ENCODE assay signal across 7 cellular contexts in genomic region chr7:142636107-142636506, GRCh38.
DNase-seq lines count a peak whose midpoint lies in the region; ATAC-seq lines count a peak whose summit lies in the region.
"Not testable (repeated sequence)": the region's sequence is repeated elsewhere in the genome, so short reads cannot be mapped to it uniquely, and the experiment has no call there.

No MANE protein-coding gene starts in this region.

- not testable (repeated sequence) for ATAC-seq in activated CD4-positive, alpha-beta T cell treated with anti-CD3 and anti-CD28 coated beads for 36 hours; activated naive CD8-positive, alpha-beta T cell treated with anti-CD3 and anti-CD28 coated beads, Interleukin-2, amount 50 U/mL, for 24 hours

- peak overlapping the region in 2 of 8 donors; percentile 25 to 32 for H3K4me3 Mint-ChIP-seq in CD4-positive, alpha-beta memory T cell
- H3K4me3 Mint-ChIP-seq in activated CD4-positive, alpha-beta T cell treated with anti-CD3 and anti-CD28 coated beads for 36 hours, result peak overlapping the region; percentile 40
- H3K4me3 Mint-ChIP-seq in activated CD4-positive, alpha-beta memory T cell treated with anti-CD3 and anti-CD28 coated beads, Interleukin-2, amount 10 ng/mL, durations not matched to agents 7 days and 5 days, result not testable (repeated sequence)
- peak overlapping the region; percentile 39 for H3K4me3 Mint-ChIP-seq in activated T-helper 1 cell treated with anti-CD3 and anti-CD28 coated beads, Interleukin-12 subunit alpha, Interleukin-12 subunit beta, Interleukin-2, Interleukin-4 antibody, amounts not matched to agents 30 ng/mL and 10 ng/mL and 1 ng/mL, durations not matched to agents 14 hours and 24 hours and 36 hours
- peak overlapping the region; percentile 26 for H3K4me3 Mint-ChIP-seq in activated naive CD4-positive, alpha-beta T cell treated with anti-CD3 and anti-CD28 coated beads, Interleukin-2, amount 10 ng/mL, durations not matched to agents 7 days and 5 days
- H3K4me3 Mint-ChIP-seq in activated naive CD8-positive, alpha-beta T cell treated with anti-CD3 and anti-CD28 coated beads, Interleukin-2, amount 50 U/mL, for 24 hours, result peak overlapping the region; percentile 88
- peak overlapping the region; percentile 41 for H3K4me3 Mint-ChIP-seq in stimulated activated naive CD8-positive, alpha-beta T cell treated with anti-CD3 and anti-CD28 coated beads, Interleukin-15, Interleukin-2, amounts not matched to agents 100 ng/mL and 50 ng/mL, for 24 hours

- H3K9me3 ChIP-seq in CD4-positive, alpha-beta memory T cell (ENCODE audit: control insufficient read depth in 1 of 2, low read length in 2 of 2), result not testable (repeated sequence)

- intact Hi-C loops in CD4-positive, alpha-beta memory T cell (cut with micrococcal nuclease), result loop anchor here (10.0 kb wide), 1 partner anchor 79 kb away; no protein-coding TSS in a partner anchor
- intact Hi-C loops in activated CD4-positive, alpha-beta T cell treated with anti-CD3 and anti-CD28 coated beads for 36 hours (cut with DNase I, micrococcal nuclease), result loop anchor here in 1 of 2 experiments (2.0 to 10.0 kb wide), 3 partner anchors 75 to 579 kb away; no protein-coding TSS in a partner anchor
- intact Hi-C loops in activated T-helper 1 cell treated with anti-CD3 and anti-CD28 coated beads, Interleukin-12 subunit alpha, Interleukin-12 subunit beta, Interleukin-2, Interleukin-4 antibody, amounts not matched to agents 30 ng/mL and 10 ng/mL and 1 ng/mL, durations not matched to agents 14 hours and 24 hours and 36 hours (cut with micrococcal nuclease), result loop anchor here (1.0 to 10.0 kb wide), 4 partner anchors 77 to 579 kb away; no protein-coding TSS in a partner anchor

- H3K36me3 ChIP-seq in CD4-positive, alpha-beta memory T cell (ENCODE audit: insufficient read depth, low read length), result not testable (repeated sequence)

- CTCF ChIA-PET in CD4-positive, alpha-beta memory T cell (lab: Charles Lee; ENCODE audit: partially characterized antibody), result interaction anchor here (1.1 to 9.6 kb wide), 4 partner anchors 10 to 579 kb away, joined by 3 to 84 read pairs (median 20); no protein-coding TSS in a partner anchor
- CTCF ChIA-PET in activated CD4-positive, alpha-beta T cell treated with anti-CD3 and anti-CD28 coated beads for 36 hours (lab: Charles Lee), result interaction anchor here (1.0 to 2.4 kb wide), 7 partner anchors 10 to 182 kb away, joined by 3 to 19 read pairs (median 8); no protein-coding TSS in a partner anchor
- CTCF ChIA-PET in activated CD4-positive, alpha-beta memory T cell treated with anti-CD3 and anti-CD28 coated beads, Interleukin-2, amount 10 ng/mL, durations not matched to agents 7 days and 5 days (lab: Charles Lee), result interaction anchor here (1.1 to 2.5 kb wide), 7 partner anchors 77 to 218 kb away, joined by 3 to 26 read pairs (median 5); partner anchors contain the start of gene EPHB6
- CTCF ChIA-PET in activated naive CD4-positive, alpha-beta T cell treated with anti-CD3 and anti-CD28 coated beads, Interleukin-2, amount 10 ng/mL, durations not matched to agents 7 days and 5 days (lab: Charles Lee), result interaction anchor here (1.4 to 2.7 kb wide), 3 partner anchors 147 to 200 kb away, joined by 4 to 30 read pairs (median 6); no protein-coding TSS in a partner anchor

- H3K27ac Mint-ChIP-seq in CD4-positive, alpha-beta memory T cell, result peak overlapping the region in 5 of 7 donors; percentile 35 to 95 (median 52)
- H3K27ac Mint-ChIP-seq in activated CD4-positive, alpha-beta T cell treated with anti-CD3 and anti-CD28 coated beads for 36 hours, result peak overlapping the region; percentile 55
- H3K27ac Mint-ChIP-seq in activated CD4-positive, alpha-beta memory T cell treated with anti-CD3 and anti-CD28 coated beads, Interleukin-2, amount 10 ng/mL, durations not matched to agents 7 days and 5 days, result peak overlapping the region; percentile 31
- H3K27ac Mint-ChIP-seq in activated T-helper 1 cell treated with anti-CD3 and anti-CD28 coated beads, Interleukin-12 subunit alpha, Interleukin-12 subunit beta, Interleukin-2, Interleukin-4 antibody, amounts not matched to agents 30 ng/mL and 10 ng/mL and 1 ng/mL, durations not matched to agents 14 hours and 24 hours and 36 hours, result peak overlapping the region; percentile 80
- not testable (repeated sequence) for H3K27ac Mint-ChIP-seq in activated naive CD4-positive, alpha-beta T cell treated with anti-CD3 and anti-CD28 coated beads, Interleukin-2, amount 10 ng/mL, durations not matched to agents 7 days and 5 days
- peak overlapping the region; percentile 78 for H3K27ac Mint-ChIP-seq in activated naive CD8-positive, alpha-beta T cell treated with anti-CD3 and anti-CD28 coated beads, Interleukin-2, amount 50 U/mL, for 24 hours
- peak overlapping the region; percentile 36 for H3K27ac Mint-ChIP-seq in stimulated activated naive CD8-positive, alpha-beta T cell treated with anti-CD3 and anti-CD28 coated beads, Interleukin-15, Interleukin-2, amounts not matched to agents 100 ng/mL and 50 ng/mL, for 24 hours

- H3K4me1 Mint-ChIP-seq in CD4-positive, alpha-beta memory T cell, result peaks cover 5 to 16% (median 9%) of the 10 kb centered on the region in 4 donors
- H3K4me1 Mint-ChIP-seq in activated CD4-positive, alpha-beta T cell treated with anti-CD3 and anti-CD28 coated beads for 36 hours, result peaks cover 14% of the 10 kb centered on the region
- H3K4me1 Mint-ChIP-seq in activated CD4-positive, alpha-beta memory T cell treated with anti-CD3 and anti-CD28 coated beads, Interleukin-2, amount 10 ng/mL, durations not matched to agents 7 days and 5 days, result peaks cover 15% of the 10 kb centered on the region
- H3K4me1 Mint-ChIP-seq in activated T-helper 1 cell treated with anti-CD3 and anti-CD28 coated beads, Interleukin-12 subunit alpha, Interleukin-12 subunit beta, Interleukin-2, Interleukin-4 antibody, amounts not matched to agents 30 ng/mL and 10 ng/mL and 1 ng/mL, durations not matched to agents 14 hours and 24 hours and 36 hours (ENCODE audit: low read depth), result peaks cover 24% of the 10 kb centered on the region
- peaks cover 26% of the 10 kb centered on the region for H3K4me1 Mint-ChIP-seq in activated naive CD4-positive, alpha-beta T cell treated with anti-CD3 and anti-CD28 coated beads, Interleukin-2, amount 10 ng/mL, durations not matched to agents 7 days and 5 days
- H3K4me1 Mint-ChIP-seq in activated naive CD8-positive, alpha-beta T cell treated with anti-CD3 and anti-CD28 coated beads, Interleukin-2, amount 50 U/mL, for 24 hours, result peaks cover 14% of the 10 kb centered on the region
- peaks cover 15% of the 10 kb centered on the region for H3K4me1 Mint-ChIP-seq in stimulated activated naive CD8-positive, alpha-beta T cell treated with anti-CD3 and anti-CD28 coated beads, Interleukin-15, Interleukin-2, amounts not matched to agents 100 ng/mL and 50 ng/mL, for 24 hours (ENCODE audit: low read depth)

- H3K36me3 Mint-ChIP-seq in CD4-positive, alpha-beta memory T cell; activated CD4-positive, alpha-beta T cell treated with anti-CD3 and anti-CD28 coated beads for 36 hours (ENCODE audit: low read depth); activated CD4-positive, alpha-beta memory T cell treated with anti-CD3 and anti-CD28 coated beads, Interleukin-2, amount 10 ng/mL, durations not matched to agents 7 days and 5 days (ENCODE audit: low read depth); activated T-helper 1 cell treated with anti-CD3 and anti-CD28 coated beads, Interleukin-12 subunit alpha, Interleukin-12 subunit beta, Interleukin-2, Interleukin-4 antibody, amounts not matched to agents 30 ng/mL and 10 ng/mL and 1 ng/mL, durations not matched to agents 14 hours and 24 hours and 36 hours (ENCODE audit: low read depth); activated naive CD4-positive, alpha-beta T cell treated with anti-CD3 and anti-CD28 coated beads, Interleukin-2, amount 10 ng/mL, durations not matched to agents 7 days and 5 days; activated naive CD8-positive, alpha-beta T cell treated with anti-CD3 and anti-CD28 coated beads, Interleukin-2, amount 50 U/mL, for 24 hours (ENCODE audit: low read depth); stimulated activated naive CD8-positive, alpha-beta T cell treated with anti-CD3 and anti-CD28 coated beads, Interleukin-15, Interleukin-2, amounts not matched to agents 100 ng/mL and 50 ng/mL, for 24 hours (ENCODE audit: low read depth): not testable (repeated sequence)

- POLR2A ChIA-PET in CD4-positive, alpha-beta memory T cell (lab: Charles Lee; ENCODE audit: partially characterized antibody), result interaction anchor here (1.3 to 8.6 kb wide), 9 partner anchors 19 to 182 kb away, joined by 3 to 120 read pairs (median 7); no protein-coding TSS in a partner anchor
- POLR2A ChIA-PET in activated CD4-positive, alpha-beta T cell treated with anti-CD3 and anti-CD28 coated beads for 36 hours (lab: Charles Lee), result interaction anchor here (1.0 to 1.9 kb wide), 6 partner anchors 147 to 176 kb away, joined by 5 to 16 read pairs (median 6); no protein-coding TSS in a partner anchor
- POLR2A ChIA-PET in activated CD4-positive, alpha-beta memory T cell treated with anti-CD3 and anti-CD28 coated beads, Interleukin-2, amount 10 ng/mL, durations not matched to agents 7 days and 5 days (lab: Charles Lee), result interaction anchor here (1.1 to 3.8 kb wide), 5 partner anchors 9 to 172 kb away, joined by 3 to 33 read pairs (median 16); no protein-coding TSS in a partner anchor

- not testable (repeated sequence) for H3K27me3 Mint-ChIP-seq in CD4-positive, alpha-beta memory T cell; activated CD4-positive, alpha-beta T cell treated with anti-CD3 and anti-CD28 coated beads for 36 hours; activated CD4-positive, alpha-beta memory T cell treated with anti-CD3 and anti-CD28 coated beads, Interleukin-2, amount 10 ng/mL, durations not matched to agents 7 days and 5 days; activated naive CD4-positive, alpha-beta T cell treated with anti-CD3 and anti-CD28 coated beads, Interleukin-2, amount 10 ng/mL, durations not matched to agents 7 days and 5 days; activated naive CD8-positive, alpha-beta T cell treated with anti-CD3 and anti-CD28 coated beads, Interleukin-2, amount 50 U/mL, for 24 hours; stimulated activated naive CD8-positive, alpha-beta T cell treated with anti-CD3 and anti-CD28 coated beads, Interleukin-15, Interleukin-2, amounts not matched to agents 100 ng/mL and 50 ng/mL, for 24 hours
- H3K27me3 Mint-ChIP-seq in activated T-helper 1 cell treated with anti-CD3 and anti-CD28 coated beads, Interleukin-12 subunit alpha, Interleukin-12 subunit beta, Interleukin-2, Interleukin-4 antibody, amounts not matched to agents 30 ng/mL and 10 ng/mL and 1 ng/mL, durations not matched to agents 14 hours and 24 hours and 36 hours (ENCODE audit: insufficient read depth), result peaks cover 11% of the 10 kb centered on the region

- H3K27ac ChIP-seq in CD4-positive, alpha-beta memory T cell (ENCODE audit: low read depth, low read length), result not testable (repeated sequence)

- not testable (repeated sequence) for H3K27me3 ChIP-seq in CD4-positive, alpha-beta memory T cell (ENCODE audit: insufficient read depth, low read length)

- not testable (repeated sequence) for H3K4me3 ChIP-seq in CD4-positive, alpha-beta memory T cell (ENCODE audit: low read length in 2 of 2)

- DNase-seq in CD4-positive, alpha-beta memory T cell; activated CD4-positive, alpha-beta T cell treated with anti-CD3 and anti-CD28 coated beads for 36 hours; activated CD4-positive, alpha-beta memory T cell treated with anti-CD3 and anti-CD28 coated beads, Interleukin-2, amount 10 ng/mL, durations not matched to agents 7 days and 5 days; activated T-helper 1 cell treated with anti-CD3 and anti-CD28 coated beads, Interleukin-12 subunit alpha, Interleukin-12 subunit beta, Interleukin-2, Interleukin-4 antibody, amounts not matched to agents 30 ng/mL and 10 ng/mL and 1 ng/mL, durations not matched to agents 14 hours and 24 hours and 36 hours (ENCODE audit: low spot score); activated naive CD4-positive, alpha-beta T cell treated with anti-CD3 and anti-CD28 coated beads, Interleukin-2, amount 10 ng/mL, durations not matched to agents 7 days and 5 days; activated naive CD8-positive, alpha-beta T cell treated with anti-CD3 and anti-CD28 coated beads, Interleukin-2, amount 50 U/mL, for 24 hours: not testable (repeated sequence)

- H3K4me1 ChIP-seq in CD4-positive, alpha-beta memory T cell (ENCODE audit: insufficient read depth, low read length), result not testable (repeated sequence)

- H3K9me3 Mint-ChIP-seq in CD4-positive, alpha-beta memory T cell; activated CD4-positive, alpha-beta T cell treated with anti-CD3 and anti-CD28 coated beads for 36 hours (ENCODE audit: low read depth); activated CD4-positive, alpha-beta memory T cell treated with anti-CD3 and anti-CD28 coated beads, Interleukin-2, amount 10 ng/mL, durations not matched to agents 7 days and 5 days; activated T-helper 1 cell treated with anti-CD3 and anti-CD28 coated beads, Interleukin-12 subunit alpha, Interleukin-12 subunit beta, Interleukin-2, Interleukin-4 antibody, amounts not matched to agents 30 ng/mL and 10 ng/mL and 1 ng/mL, durations not matched to agents 14 hours and 24 hours and 36 hours; activated naive CD4-positive, alpha-beta T cell treated with anti-CD3 and anti-CD28 coated beads, Interleukin-2, amount 10 ng/mL, durations not matched to agents 7 days and 5 days; activated naive CD8-positive, alpha-beta T cell treated with anti-CD3 and anti-CD28 coated beads, Interleukin-2, amount 50 U/mL, for 24 hours; stimulated activated naive CD8-positive, alpha-beta T cell treated with anti-CD3 and anti-CD28 coated beads, Interleukin-15, Interleukin-2, amounts not matched to agents 100 ng/mL and 50 ng/mL, for 24 hours: not testable (repeated sequence)
